Comparison of ENCODE assay signal across 8 cellular contexts in the genomic region with DNA sequence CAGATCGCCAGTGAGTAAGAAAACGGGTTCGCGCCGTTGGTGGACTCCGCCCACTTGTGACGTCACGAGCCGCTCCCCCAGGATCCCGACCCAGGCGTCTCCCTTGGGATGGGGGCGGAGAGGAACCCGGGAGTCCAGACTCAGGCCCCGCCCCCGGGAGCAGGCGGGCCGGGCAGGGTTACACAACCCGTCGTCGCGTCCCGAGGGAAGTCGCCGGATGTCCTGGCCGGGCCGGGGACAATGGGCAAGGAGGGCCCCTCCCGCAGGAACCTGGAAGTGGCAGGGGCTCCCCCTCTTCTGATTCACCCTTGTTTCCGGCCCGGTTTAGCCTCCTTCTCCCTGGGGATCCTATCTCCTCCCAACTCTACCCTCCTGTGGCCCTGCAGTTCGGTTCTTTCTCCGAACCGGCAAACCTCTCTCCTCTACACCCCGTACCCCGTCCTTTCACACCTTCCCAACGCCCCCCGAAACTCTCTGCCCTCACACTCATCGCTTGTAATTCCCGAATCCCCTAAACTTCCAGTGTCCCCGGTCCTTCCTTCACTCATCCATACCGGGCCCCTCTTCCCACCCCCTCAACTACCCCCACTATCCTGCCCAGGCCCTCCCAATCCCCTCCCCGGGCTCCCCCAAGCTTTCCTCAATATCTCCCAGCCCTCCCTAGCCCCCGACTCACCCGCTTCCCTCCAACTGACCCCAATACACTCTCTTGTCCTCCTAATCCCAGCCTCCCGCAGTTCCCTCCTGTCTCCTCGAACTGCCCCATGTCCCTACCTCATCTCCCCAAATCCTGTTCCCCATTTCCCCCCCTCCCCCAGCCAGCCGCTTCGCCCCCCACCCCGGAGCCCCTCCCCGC. TPM values are rescaled to one million over a fixed set of nuclear protein-coding genes. Genes with fewer than 3 reads are reported as not detected.
DNase-seq lines count a peak whose midpoint lies in the region; ATAC-seq lines count a peak whose summit lies in the region.

No MANE protein-coding gene starts in this region.

- peak; percentile 36 for DNase-seq in activated CD4-positive, alpha-beta T cell treated with anti-CD3 and anti-CD28 coated beads for 1 hour
- DNase-seq in activated CD4-positive, alpha-beta T cell treated with anti-CD3 and anti-CD28 coated beads, Interleukin-2, amount 50 U/mL, for 4 hours = no peak
- DNase-seq in NCI-H1930 (lab: John Stamatoyannopoulos, UW) = peak; percentile 83 to 92
- peak; percentile 32 to 51 for DNase-seq in activated CD4-positive, alpha-beta T cell treated with anti-CD3 and anti-CD28 coated beads for 4 hours
- DNase-seq in ecto neural progenitor cell (ENCODE audit: low spot score) = peak; percentile 94
- peak; percentile 98 for DNase-seq in left lobe of liver (ENCODE audit: low spot score)
- peak; percentile 45 for DNase-seq in stimulated activated CD4-positive, alpha-beta T cell treated with anti-CD3 and anti-CD28 coated beads, Interleukin-4, amount 100 ng/mL, for 1 hour
- no peak for DNase-seq in OCI-M2 (lab: John Stamatoyannopoulos, UW; ENCODE audit: unreplicated experiment)

- peak; percentile 80 for ATAC-seq in left lobe of liver

RNA-seq across cellular contexts. Expression of a gene that starts 20.0 kb away (rescaled TPM):
- total RNA-seq in left lobe of liver = 25.8 TPM

RNA-seq across cellular contexts. Expression of a gene that starts 24.1 kb away (rescaled TPM):
- total RNA-seq in left lobe of liver = 0.35 TPM

RNA-seq across cellular contexts. Expression of a gene that starts 37.2 kb away (rescaled TPM):
- 2.2 TPM for total RNA-seq in left lobe of liver

RNA-seq across cellular contexts. Expression of a gene that starts 38.8 kb away (rescaled TPM):
- total RNA-seq in left lobe of liver = 8.0 TPM

RNA-seq across cellular contexts. Expression of a gene that starts 53.2 kb away (rescaled TPM):
- 3.0 TPM for total RNA-seq in left lobe of liver

Comparison
In these comparisons a context has a peak if more than half of its experiments do, and no peak if none do; other contexts are left out.
1. DNase-seq: peak in activated CD4-positive, alpha-beta T cell treated with anti-CD3 and anti-CD28 coated beads for 1 hour (single experiment), NCI-H1930 (2 of 2), activated CD4-positive, alpha-beta T cell treated with anti-CD3 and anti-CD28 coated beads for 4 hours (2 of 2), ecto neural progenitor cell (single experiment), left lobe of liver (single experiment) and stimulated activated CD4-positive, alpha-beta T cell treated with anti-CD3 and anti-CD28 coated beads, Interleukin-4, amount 100 ng/mL, for 1 hour (single experiment); none in activated CD4-positive, alpha-beta T cell treated with anti-CD3 and anti-CD28 coated beads, Interleukin-2, amount 50 U/mL, for 4 hours (0 of 2) and OCI-M2 (single experiment).